Comparison of ENCODE assay signal across 13 cellular contexts in genomic region chr10:63331586-63331985, GRCh38.
"Had no signal": no experiment of that assay in that cellular context is flagged by ENCODE, and none has a peak within 500 bp of the region (broad histone marks: within the 10 kb centered on the region; RNA-seq: fewer than 3 reads in every experiment).

No MANE protein-coding gene starts in this region.

- H3K4me3 Mint-ChIP-seq: activated T-helper 1 cell treated with anti-CD3 and anti-CD28 coated beads, Interleukin-12 subunit alpha, Interleukin-12 subunit beta, Interleukin-2, Interleukin-4 antibody, amounts not matched to agents 30 ng/mL and 10 ng/mL and 1 ng/mL, durations not matched to agents 14 hours and 24 hours and 36 hours; naive B cell; neural progenitor cell; WTC11 had no signal

- H3K36me3 Mint-ChIP-seq: naive B cell, neural progenitor cell, WTC11 had no signal

- H3K9ac ChIP-seq: neural progenitor cell had no signal

- H3K27ac Mint-ChIP-seq: activated T-helper 1 cell treated with anti-CD3 and anti-CD28 coated beads, Interleukin-12 subunit alpha, Interleukin-12 subunit beta, Interleukin-2, Interleukin-4 antibody, amounts not matched to agents 30 ng/mL and 10 ng/mL and 1 ng/mL, durations not matched to agents 14 hours and 24 hours and 36 hours; neural progenitor cell; WTC11 had no signal

- H3K4me1 ChIP-seq: neural progenitor cell had no signal

- H3K27ac ChIP-seq: neural progenitor cell, ovary had no signal

- ATAC-seq: left lobe of liver, sciatic nerve, WTC11 had no signal

- H3K36me3 ChIP-seq: neural progenitor cell, ovary had no signal

- H3K4me2 ChIP-seq: neural progenitor cell had no signal

- DNase-seq: activated CD4-positive, alpha-beta T cell treated with anti-CD3 and anti-CD28 coated beads for 4 hours; activated CD8-positive, alpha-beta memory T cell treated with anti-CD3 and anti-CD28 coated beads, Interleukin-2, amount 50 U/mL, for 48 hours; activated naive CD4-positive, alpha-beta T cell treated with Interleukin-2 at 50 U/mL for 16 hours; foreskin melanocyte; head of caudate nucleus; naive B cell; ovary; stimulated activated CD4-positive, alpha-beta T cell treated with anti-CD3 and anti-CD28 coated beads, Interleukin-2, amount 100 ng/mL, for 24 hours had no signal

- H3K4me3 ChIP-seq: neural progenitor cell, ovary had no signal

- H3K27me3 Mint-ChIP-seq: naive B cell had no signal

- H3K27me3 ChIP-seq: neural progenitor cell, ovary had no signal

- H3K4me1 Mint-ChIP-seq: neural progenitor cell, WTC11 had no signal

- H3K9me3 ChIP-seq: ovary had no signal

- H2AFZ ChIP-seq: neural progenitor cell had no signal
